22 cellular contexts compared by ENCODE assay signal in genomic region chr5:28810751-28811136, GRCh38.
DNase-seq lines count a peak whose midpoint lies in the region; ATAC-seq, FAIRE-seq and TF ChIP-seq lines count a peak whose summit lies in the region.
"Had no signal": no experiment of that assay in that cellular context is flagged by ENCODE, and none has a peak within 500 bp of the region (broad histone marks: within the 10 kb centered on the region; RNA-seq: fewer than 3 reads in every experiment).

No MANE protein-coding gene starts in this region.

- no peak overlapping the region for H3K4me3 ChIP-seq in NB4 (ENCODE audit: low read depth, low read length)
- H3K4me3 ChIP-seq: lower lobe of right lung, Peyer's patch, sigmoid colon had no signal

- peak overlapping the region; percentile 23 for H3K4me3 Mint-ChIP-seq in activated CD8-positive, alpha-beta memory T cell treated with anti-CD3 and anti-CD28 coated beads, Interleukin-2, amount 10 ng/mL, durations not matched to agents 7 days and 5 days
- H3K4me3 Mint-ChIP-seq in activated naive CD8-positive, alpha-beta T cell treated with anti-CD3 and anti-CD28 coated beads, Interleukin-2, amount 10 ng/mL, durations not matched to agents 7 days and 5 days: peak overlapping the region; percentile 51
- H3K4me3 Mint-ChIP-seq: activated T-helper 1 cell treated with anti-CD3 and anti-CD28 coated beads, Interleukin-12 subunit alpha, Interleukin-12 subunit beta, Interleukin-2, Interleukin-4 antibody, amounts not matched to agents 30 ng/mL and 10 ng/mL and 1 ng/mL, durations not matched to agents 14 hours and 24 hours and 36 hours; CD14-positive monocyte had no signal

- H3K27me3 Mint-ChIP-seq in activated CD8-positive, alpha-beta memory T cell treated with anti-CD3 and anti-CD28 coated beads, Interleukin-2, amount 10 ng/mL, durations not matched to agents 7 days and 5 days: no peaks in the 10 kb centered on the region
- no peaks in the 10 kb centered on the region for H3K27me3 Mint-ChIP-seq in activated naive CD8-positive, alpha-beta T cell treated with anti-CD3 and anti-CD28 coated beads, Interleukin-2, amount 10 ng/mL, durations not matched to agents 7 days and 5 days

- H3K36me3 Mint-ChIP-seq in activated CD8-positive, alpha-beta memory T cell treated with anti-CD3 and anti-CD28 coated beads, Interleukin-2, amount 10 ng/mL, durations not matched to agents 7 days and 5 days: no peaks in the 10 kb centered on the region
- no peaks in the 10 kb centered on the region for H3K36me3 Mint-ChIP-seq in activated naive CD8-positive, alpha-beta T cell treated with anti-CD3 and anti-CD28 coated beads, Interleukin-2, amount 10 ng/mL, durations not matched to agents 7 days and 5 days
- H3K36me3 Mint-ChIP-seq: CD14-positive monocyte had no signal

- POLR2A ChIA-PET in activated naive CD8-positive, alpha-beta T cell treated with anti-CD3 and anti-CD28 coated beads, Interleukin-2, amount 10 ng/mL, durations not matched to agents 7 days and 5 days (lab: Charles Lee): no interaction called here

- no peak for TF ChIP-seq POLR2A in NB4 (IDR thresholded peaks at IDR 0.05; ENCODE audit: extremely low read depth, insufficient read length)

- peaks cover 11% of the 10 kb centered on the region for H3K9me3 Mint-ChIP-seq in activated CD8-positive, alpha-beta memory T cell treated with anti-CD3 and anti-CD28 coated beads, Interleukin-2, amount 10 ng/mL, durations not matched to agents 7 days and 5 days (ENCODE audit: low read depth)
- peaks cover 5% of the 10 kb centered on the region for H3K9me3 Mint-ChIP-seq in activated naive CD8-positive, alpha-beta T cell treated with anti-CD3 and anti-CD28 coated beads, Interleukin-2, amount 10 ng/mL, durations not matched to agents 7 days and 5 days

- FAIRE-seq in urothelium cell line (lab: Jason Lieb, UNC): no peak
- FAIRE-seq: endothelial cell of umbilical vein, GM12891 had no signal

- TF ChIP-seq CTCF in NB4 (IDR thresholded peaks at IDR 0.05; ENCODE audit: low read depth, low read length): peak; percentile 16

- no peak for DNase-seq in activated CD8-positive, alpha-beta memory T cell treated with anti-CD3 and anti-CD28 coated beads, Interleukin-2, amount 10 ng/mL, durations not matched to agents 7 days and 5 days
- DNase-seq in activated CD8-positive, alpha-beta memory T cell treated with anti-CD3 and anti-CD28 coated beads for 24 hours: no peak
- DNase-seq in NB4 (ENCODE audit: low read depth) (no peak), urothelium cell line (ENCODE audit: low spot score) (peak; percentile 22), SIG-M5 treated with dmso at 0.1 percent for 504 hours (lab: John Stamatoyannopoulos, UW; ENCODE audit: unreplicated experiment) (no peak), NCI-H1417 (lab: John Stamatoyannopoulos, UW) (no peak)
- no peak for DNase-seq in activated naive CD8-positive, alpha-beta T cell treated with anti-CD3 and anti-CD28 coated beads, Interleukin-2, amount 10 ng/mL, durations not matched to agents 7 days and 5 days
- DNase-seq: ACHN; activated CD4-positive, CD25-positive, alpha-beta regulatory T cell treated with anti-CD3 and anti-CD28 coated beads, Interleukin-2, amount 50 U/mL, for 72 hours; hypothalamus; islet precursor cell; lower lobe of right lung; NCI-H1048; Peyer's patch; stimulated activated naive CD8-positive, alpha-beta T cell treated with anti-CD3 and anti-CD28 coated beads, Interleukin-15, Interleukin-2, amounts not matched to agents 100 U/mL and 50 U/mL, for 24 hours; T1000 had no signal

- H3K4me1 Mint-ChIP-seq in activated CD8-positive, alpha-beta memory T cell treated with anti-CD3 and anti-CD28 coated beads, Interleukin-2, amount 10 ng/mL, durations not matched to agents 7 days and 5 days: no peaks in the 10 kb centered on the region
- no peaks in the 10 kb centered on the region for H3K4me1 Mint-ChIP-seq in activated naive CD8-positive, alpha-beta T cell treated with anti-CD3 and anti-CD28 coated beads, Interleukin-2, amount 10 ng/mL, durations not matched to agents 7 days and 5 days
- H3K4me1 Mint-ChIP-seq: CD14-positive monocyte had no signal

- H3K27ac Mint-ChIP-seq in activated CD8-positive, alpha-beta memory T cell treated with anti-CD3 and anti-CD28 coated beads, Interleukin-2, amount 10 ng/mL, durations not matched to agents 7 days and 5 days: no peak overlapping the region
- no peak overlapping the region for H3K27ac Mint-ChIP-seq in activated naive CD8-positive, alpha-beta T cell treated with anti-CD3 and anti-CD28 coated beads, Interleukin-2, amount 10 ng/mL, durations not matched to agents 7 days and 5 days
- H3K27ac Mint-ChIP-seq: activated T-helper 1 cell treated with anti-CD3 and anti-CD28 coated beads, Interleukin-12 subunit alpha, Interleukin-12 subunit beta, Interleukin-2, Interleukin-4 antibody, amounts not matched to agents 30 ng/mL and 10 ng/mL and 1 ng/mL, durations not matched to agents 14 hours and 24 hours and 36 hours; CD14-positive monocyte had no signal

- CTCF ChIA-PET in activated CD8-positive, alpha-beta memory T cell treated with anti-CD3 and anti-CD28 coated beads, Interleukin-2, amount 10 ng/mL, durations not matched to agents 7 days and 5 days (lab: Charles Lee): no interaction called here

- ATAC-seq in activated CD8-positive, alpha-beta memory T cell treated with anti-CD3 and anti-CD28 coated beads, Interleukin-2, amount 10 ng/mL, durations not matched to agents 7 days and 5 days: no peak
- no peak for ATAC-seq in activated naive CD8-positive, alpha-beta T cell treated with anti-CD3 and anti-CD28 coated beads, Interleukin-2, amount 10 ng/mL, durations not matched to agents 7 days and 5 days (ENCODE audit: low read depth)
- ATAC-seq in GM21723 (IDR thresholded peaks at IDR 0.05; ENCODE audit: unreplicated experiment): no peak
- ATAC-seq: stimulated activated naive CD8-positive, alpha-beta T cell treated with anti-CD3 and anti-CD28 coated beads, Interleukin-15, Interleukin-2, amounts not matched to agents 100 U/mL and 50 U/mL, for 24 hours had no signal
